12 cellular contexts compared by ENCODE assay signal in the genomic region with DNA sequence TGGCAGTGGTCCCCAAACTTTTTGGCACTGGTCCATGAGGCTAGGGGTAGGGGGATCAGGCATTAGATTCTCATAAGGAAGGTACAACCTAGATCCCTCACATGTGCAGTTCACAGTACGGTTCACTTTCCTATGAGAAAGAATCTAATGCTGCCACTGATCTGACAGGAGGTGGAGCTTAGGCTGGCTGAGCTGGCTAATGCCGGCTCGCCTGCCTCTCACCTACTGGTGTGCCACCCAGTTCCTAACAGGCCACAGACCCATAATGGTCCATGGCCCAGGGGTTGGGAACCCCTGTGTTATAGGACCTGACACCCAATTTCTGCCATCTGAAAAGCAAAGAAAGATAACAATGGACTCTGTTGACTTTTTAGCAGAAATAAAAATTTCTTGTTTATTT.
DNase-seq lines count a peak whose midpoint lies in the region; ATAC-seq and TF ChIP-seq lines count a peak whose summit lies in the region.
"Had no signal": no experiment of that assay in that cellular context is flagged by ENCODE, and none has a peak within 500 bp of the region (broad histone marks: within the 10 kb centered on the region; RNA-seq: fewer than 3 reads in every experiment).

No MANE protein-coding gene starts in this region.

- no peaks in the 10 kb centered on the region for H3K9me3 Mint-ChIP-seq in CD4-positive, alpha-beta T cell
- no peaks in the 10 kb centered on the region for H3K9me3 Mint-ChIP-seq in activated naive CD4-positive, alpha-beta T cell treated with anti-CD3 and anti-CD28 coated beads, Interleukin-2, amount 10 ng/mL, durations not matched to agents 7 days and 5 days
- H3K9me3 Mint-ChIP-seq in natural killer cell treated with Interleukin-12 subunit alpha and Interleukin-12 subunit beta and Interleukin-15 and Interleukin-18, amount 100 ng/mL, for 72 hours: peaks cover 3% of the 10 kb centered on the region

- H3K4me1 Mint-ChIP-seq in CD4-positive, alpha-beta T cell (ENCODE audit: low read depth): peaks cover 77% of the 10 kb centered on the region
- peaks cover 60% of the 10 kb centered on the region for H3K4me1 Mint-ChIP-seq in T-helper 17 cell
- peaks cover 60% of the 10 kb centered on the region for H3K4me1 Mint-ChIP-seq in activated naive CD4-positive, alpha-beta T cell treated with anti-CD3 and anti-CD28 coated beads, Interleukin-2, amount 10 ng/mL, durations not matched to agents 7 days and 5 days
- H3K4me1 Mint-ChIP-seq in natural killer cell treated with Interleukin-12 subunit alpha and Interleukin-12 subunit beta and Interleukin-15 and Interleukin-18, amount 100 ng/mL, for 72 hours (ENCODE audit: low read depth in 2 of 2): peaks cover 38 to 63% of the 10 kb centered on the region in 2 donors

- no peak for TF ChIP-seq CTCF in CD4-positive, alpha-beta T cell (IDR thresholded peaks at IDR 0.05)

- ATAC-seq in CD4-positive, alpha-beta T cell (ENCODE audit: poor library complexity): peak; percentile 55
- ATAC-seq in T-helper 17 cell: peak; percentile 55
- peak in 1 of 2 donors; percentile 64 for ATAC-seq in natural killer cell treated with Interleukin-12 subunit alpha and Interleukin-12 subunit beta and Interleukin-15 and Interleukin-18, amount 100 ng/mL, for 72 hours

- no peaks in the 10 kb centered on the region for H3K9me3 ChIP-seq in CD4-positive, alpha-beta T cell (ENCODE audit: control insufficient read depth, low read length)
- no peaks in the 10 kb centered on the region for H3K9me3 ChIP-seq in T-helper 17 cell (ENCODE audit: control insufficient read depth, low read length, poor library complexity, severe bottlenecking)

- peak overlapping the region; percentile 9 for H3K27ac ChIP-seq in CD4-positive, alpha-beta T cell (ENCODE audit: low read depth, low read length)

- CTCF ChIA-PET in CD4-positive, alpha-beta T cell (lab: Charles Lee): interaction anchor here (0.9 to 2.3 kb wide), 4 partner anchors 13 to 34 kb away, joined by 3 to 6 read pairs (median 4); no protein-coding TSS in a partner anchor
- CTCF ChIA-PET in activated naive CD4-positive, alpha-beta T cell treated with anti-CD3 and anti-CD28 coated beads, Interleukin-2, amount 10 ng/mL, durations not matched to agents 7 days and 5 days (lab: Charles Lee): interaction anchor here (0.9 to 1.4 kb wide), 3 partner anchors 17 to 325 kb away, joined by 3 to 4 read pairs (median 4); no protein-coding TSS in a partner anchor

- H3K27ac Mint-ChIP-seq in CD4-positive, alpha-beta T cell: peak overlapping the region; percentile 87
- peak overlapping the region; percentile 95 for H3K27ac Mint-ChIP-seq in T-helper 17 cell
- peak overlapping the region; percentile 86 for H3K27ac Mint-ChIP-seq in activated naive CD4-positive, alpha-beta T cell treated with anti-CD3 and anti-CD28 coated beads, Interleukin-2, amount 10 ng/mL, durations not matched to agents 7 days and 5 days
- H3K27ac Mint-ChIP-seq in natural killer cell treated with Interleukin-12 subunit alpha and Interleukin-12 subunit beta and Interleukin-15 and Interleukin-18, amount 100 ng/mL, for 72 hours: peak overlapping the region; percentile 80 to 90
- H3K27ac Mint-ChIP-seq: B cell had no signal

- H3K27me3 Mint-ChIP-seq in CD4-positive, alpha-beta T cell: no peaks in the 10 kb centered on the region
- no peaks in the 10 kb centered on the region for H3K27me3 Mint-ChIP-seq in T-helper 17 cell
- H3K27me3 Mint-ChIP-seq in activated naive CD4-positive, alpha-beta T cell treated with anti-CD3 and anti-CD28 coated beads, Interleukin-2, amount 10 ng/mL, durations not matched to agents 7 days and 5 days: no peaks in the 10 kb centered on the region
- H3K27me3 Mint-ChIP-seq in natural killer cell treated with Interleukin-12 subunit alpha and Interleukin-12 subunit beta and Interleukin-15 and Interleukin-18, amount 100 ng/mL, for 72 hours: no peaks in the 10 kb centered on the region
- H3K27me3 Mint-ChIP-seq: B cell had no signal

- H3K27me3 ChIP-seq in CD4-positive, alpha-beta T cell (ENCODE audit: control insufficient read depth, insufficient read depth, low read length): no peaks in the 10 kb centered on the region

- intact Hi-C loops in CD4-positive, alpha-beta T cell (cut with DNase I, micrococcal nuclease): loop anchor here in 1 of 2 experiments (5.0 kb wide), 1 partner anchor 34 kb away; no protein-coding TSS in a partner anchor

- peak overlapping the region; percentile 54 for H3K4me3 Mint-ChIP-seq in CD4-positive, alpha-beta T cell
- H3K4me3 Mint-ChIP-seq in T-helper 17 cell: peak overlapping the region; percentile 75
- peak overlapping the region; percentile 69 for H3K4me3 Mint-ChIP-seq in activated naive CD4-positive, alpha-beta T cell treated with anti-CD3 and anti-CD28 coated beads, Interleukin-2, amount 10 ng/mL, durations not matched to agents 7 days and 5 days
- H3K4me3 Mint-ChIP-seq in natural killer cell treated with Interleukin-12 subunit alpha and Interleukin-12 subunit beta and Interleukin-15 and Interleukin-18, amount 100 ng/mL, for 72 hours: peak overlapping the region; percentile 94
- H3K4me3 Mint-ChIP-seq: B cell had no signal

- POLR2A ChIA-PET in CD4-positive, alpha-beta T cell (lab: Charles Lee): interaction anchor here (0.6 to 1.5 kb wide), 3 partner anchors 14 to 324 kb away, joined by 3 to 5 read pairs (median 3); no protein-coding TSS in a partner anchor

- no peaks in the 10 kb centered on the region for H3K36me3 Mint-ChIP-seq in CD4-positive, alpha-beta T cell (ENCODE audit: low read depth)
- peaks cover 4% of the 10 kb centered on the region for H3K36me3 Mint-ChIP-seq in T-helper 17 cell (ENCODE audit: low read depth)
- H3K36me3 Mint-ChIP-seq in activated naive CD4-positive, alpha-beta T cell treated with anti-CD3 and anti-CD28 coated beads, Interleukin-2, amount 10 ng/mL, durations not matched to agents 7 days and 5 days: peaks cover 36% of the 10 kb centered on the region
- H3K36me3 Mint-ChIP-seq in natural killer cell treated with Interleukin-12 subunit alpha and Interleukin-12 subunit beta and Interleukin-15 and Interleukin-18, amount 100 ng/mL, for 72 hours: peaks cover 12% of the 10 kb centered on the region

- DNase-seq in CD4-positive, alpha-beta T cell: peak in 3 of 10 experiments; percentile 9 to 30 (median 24)
- DNase-seq in T-helper 17 cell (no peak), NCI-H2196 treated with DMSO at 0.1 percent for 48 hours (lab: John Stamatoyannopoulos, UW; ENCODE audit: unreplicated experiment) (no peak), SW 1271 (lab: John Stamatoyannopoulos, UW) (no peak), NCI-H2196 (lab: John Stamatoyannopoulos, UW; ENCODE audit: unreplicated experiment) (no peak), GM03348 (ENCODE audit: low spot score) (no peak)
- DNase-seq in activated naive CD4-positive, alpha-beta T cell treated with anti-CD3 and anti-CD28 coated beads, Interleukin-2, amount 10 ng/mL, durations not matched to agents 7 days and 5 days: no peak
- no peak for DNase-seq in natural killer cell treated with Interleukin-12 subunit alpha and Interleukin-12 subunit beta and Interleukin-15 and Interleukin-18, amount 100 ng/mL, for 72 hours (ENCODE audit: low spot score)
- DNase-seq: MM.1S, NCI-H2081 treated with DMSO at 0.1 percent for 48 hours, NCI-H774 had no signal
